Comparison of ENCODE assay signal across 16 cellular contexts in genomic region chr2:163475815-163476214, GRCh38.
DNase-seq lines count a peak whose midpoint lies in the region; TF ChIP-seq lines count a peak whose summit lies in the region.
"Had no signal": no experiment of that assay in that cellular context is flagged by ENCODE, and none has a peak within 500 bp of the region (broad histone marks: within the 10 kb centered on the region; RNA-seq: fewer than 3 reads in every experiment).

No MANE protein-coding gene starts in this region.

- peak overlapping the region; percentile 9 for H3K27ac ChIP-seq in neural progenitor cell
- no peak overlapping the region for H3K27ac ChIP-seq in SK-N-SH (ENCODE audit: low read depth in 2 of 2, low read length in 1 of 2)

- no peaks in the 10 kb centered on the region for H3K27me3 ChIP-seq in neural progenitor cell
- no peaks in the 10 kb centered on the region for H3K27me3 ChIP-seq in SK-N-SH (ENCODE audit: insufficient read depth)

- H3K9me3 ChIP-seq in neural progenitor cell (ENCODE audit: low read depth) (no peaks in the 10 kb centered on the region), SK-N-SH (no peaks in the 10 kb centered on the region)
- H3K9me3 ChIP-seq: HAP-1 had no signal

- no peak for TF ChIP-seq RAD21 in SK-N-SH (IDR thresholded peaks at IDR 0.05; ENCODE audit: low read length)

- CTCF ChIA-PET in SK-N-SH (lab: Yijun Ruan, JAX) = interaction anchor here (1.1 kb wide), 1 partner anchor 586 kb away, joined by 3 read pairs; no protein-coding TSS in a partner anchor

- H3K9ac ChIP-seq in neural progenitor cell (no peak overlapping the region), SK-N-SH (no peak overlapping the region)

- H3K4me3 ChIP-seq in neural progenitor cell = no peak overlapping the region
- no peak overlapping the region for H3K4me3 ChIP-seq in SK-N-SH (ENCODE audit: low read depth in 2 of 2, low read length in 1 of 2)
- H3K4me3 ChIP-seq: HAP-1 had no signal

- DNase-seq in NCI-H2227 treated with DMSO at 0.1 percent for 48 hours (lab: John Stamatoyannopoulos, UW) (peak; percentile 69), brain pericyte (ENCODE audit: low read depth, low spot score) (peak; percentile 56), neural progenitor cell (ENCODE audit: low spot score) (peak; percentile 28), cerebellar cortex (ENCODE audit: low spot score) (no peak), KG1 (lab: John Stamatoyannopoulos, UW) (no peak), SK-N-SH (no peak)
- DNase-seq: C1 segment of cervical spinal cord; Calu3; CD4-positive, alpha-beta memory T cell; COR-L47; DMS53; DMS79 treated with DMSO at 0.1 percent for 48 hours; GF-D8; GOT3; HFFc6 had no signal

- no peaks in the 10 kb centered on the region for H3K36me3 Mint-ChIP-seq in neural progenitor cell
- H3K36me3 Mint-ChIP-seq: CD4-positive, alpha-beta memory T cell had no signal

- H3K4me1 ChIP-seq in neural progenitor cell = peaks cover 26% of the 10 kb centered on the region
- H3K4me1 ChIP-seq in SK-N-SH (ENCODE audit: control insufficient read depth in 1 of 2, insufficient read depth in 2 of 2, low read depth in 1 of 2, low read length in 1 of 2) = no peaks in the 10 kb centered on the region

- peaks cover 20% of the 10 kb centered on the region for H3K4me1 Mint-ChIP-seq in neural progenitor cell
- H3K4me1 Mint-ChIP-seq: CD4-positive, alpha-beta memory T cell had no signal

- TF ChIP-seq CTCF in neural progenitor cell (IDR thresholded peaks at IDR 0.05) = no peak
- no peak for TF ChIP-seq CTCF in SK-N-SH (IDR thresholded peaks at IDR 0.05)

- H3K79me2 ChIP-seq in neural progenitor cell (ENCODE audit: low read depth) (no peaks in the 10 kb centered on the region), SK-N-SH (ENCODE audit: insufficient read depth) (no peaks in the 10 kb centered on the region)

- no peaks in the 10 kb centered on the region for H3K9me2 ChIP-seq in SK-N-SH

- H2AFZ ChIP-seq in neural progenitor cell (replicated peaks) (no peak overlapping the region), SK-N-SH (ENCODE audit: low read depth) (no peak overlapping the region)

- no peak overlapping the region for H3K27ac Mint-ChIP-seq in neural progenitor cell
- H3K27ac Mint-ChIP-seq: CD4-positive, alpha-beta memory T cell; HFFc6 had no signal

- 82% methylated on average over 3 of the region's 3 CpGs for WGBS in SK-N-SH (ENCODE audit: low lambda C conversion rate)

- H3K9me3 Mint-ChIP-seq in neural progenitor cell = peaks cover 7% of the 10 kb centered on the region

- H3K4me2 ChIP-seq in neural progenitor cell (peak overlapping the region; percentile 56), SK-N-SH (no peak overlapping the region)

- no peak for TF ChIP-seq EP300 in SK-N-SH (IDR thresholded peaks at IDR 0.05; ENCODE audit: borderline replicate concordance in 1 of 2, low read depth in 1 of 2, low read length in 1 of 2)

- no peaks in the 10 kb centered on the region for H3K27me3 Mint-ChIP-seq in neural progenitor cell (ENCODE audit: insufficient read depth, low read depth)
- H3K27me3 Mint-ChIP-seq: CD4-positive, alpha-beta memory T cell had no signal

- H4K20me1 ChIP-seq in neural progenitor cell (ENCODE audit: low read depth) = no peaks in the 10 kb centered on the region
- no peaks in the 10 kb centered on the region for H4K20me1 ChIP-seq in SK-N-SH (ENCODE audit: insufficient read depth)

- H3F3A ChIP-seq in neural progenitor cell (ENCODE audit: low read depth) = peaks cover 10% of the 10 kb centered on the region
- no peaks in the 10 kb centered on the region for H3F3A ChIP-seq in SK-N-SH (replicated peaks; ENCODE audit: insufficient read depth)

- no peak overlapping the region for H3K4me3 Mint-ChIP-seq in neural progenitor cell
- H3K4me3 Mint-ChIP-seq: CD4-positive, alpha-beta memory T cell; HFFc6 had no signal

- H3K36me3 ChIP-seq in neural progenitor cell (no peaks in the 10 kb centered on the region), SK-N-SH (replicated peaks in 1 of 2; ENCODE audit: control insufficient read depth in 1 of 2, insufficient read depth in 2 of 2, low read length in 1 of 2) (no peaks in the 10 kb centered on the region)
- H3K36me3 ChIP-seq: HAP-1 had no signal

- POLR2A ChIA-PET in SK-N-SH (lab: Yijun Ruan, JAX) = no interaction called here

TF ChIP-seq in SK-N-SH, 30 proteins besides CTCF, POLR2A, EP300 and RAD21:
- no peak for TF ChIP-seq RFX5 (IDR thresholded peaks at IDR 0.05; ENCODE audit: low read length)
- TF ChIP-seq SMC3 (IDR thresholded peaks at IDR 0.05; ENCODE audit: low read depth, low read length) = no peak
- TF ChIP-seq FOXJ3 (CRISPR knock-in tag; IDR thresholded peaks at IDR 0.05) = no peak
- no peak for TF ChIP-seq PBX3 (IDR thresholded peaks at IDR 0.05)
- TF ChIP-seq FOXM1 (IDR thresholded peaks at IDR 0.05; ENCODE audit: low read depth) = no peak
- no peak for TF ChIP-seq MXI1 (IDR thresholded peaks at IDR 0.05; ENCODE audit: low read depth, low read length)
TF ChIP-seq in SK-N-SH: peak in this region for 0.

Comparison
In these comparisons a context has a peak if more than half of its experiments do, and no peak if none do; other contexts are left out.
1. DNase-seq: peak in NCI-H2227 treated with DMSO at 0.1 percent for 48 hours (single experiment), brain pericyte (single experiment) and neural progenitor cell (single experiment); none in cerebellar cortex (single experiment), KG1 (single experiment) and SK-N-SH (single experiment).